Comparison of ENCODE assay signal across 10 cellular contexts in genomic region chr12:126191037-126191891, GRCh38.
A peak's percentile ranks its signal among the peaks of the same experiment; 100 is the strongest.
DNase-seq lines count a peak whose midpoint lies in the region; ATAC-seq and TF ChIP-seq lines count a peak whose summit lies in the region.
"Had no signal": no experiment of that assay in that cellular context is flagged by ENCODE, and none has a peak within 500 bp of the region (broad histone marks: within the 10 kb centered on the region; RNA-seq: fewer than 3 reads in every experiment).

No MANE protein-coding gene starts in this region.

- peak overlapping the region; percentile 73 for H3K4me3 Mint-ChIP-seq in stimulated activated memory B cell treated with anti-CD40 and anti-IgM and Interleukin-4, amounts not matched to agents 10 μg/mL and 1 μg/mL and 100 μg/mL, for 72 hours

- peaks cover 0 to 5% (median 0%) of the 10 kb centered on the region in 3 donors for H3K4me1 ChIP-seq in gastroesophageal sphincter

- H3K27ac Mint-ChIP-seq in stimulated activated memory B cell treated with anti-CD40 and anti-IgM and Interleukin-4, amounts not matched to agents 10 μg/mL and 1 μg/mL and 100 μg/mL, for 72 hours = peak overlapping the region; percentile 75

- H3K9me3 Mint-ChIP-seq in stimulated activated memory B cell treated with anti-CD40 and anti-IgM and Interleukin-4, amounts not matched to agents 10 μg/mL and 1 μg/mL and 100 μg/mL, for 72 hours = peaks cover 6% of the 10 kb centered on the region

- DNase-seq in NCI-H2196 (lab: John Stamatoyannopoulos, UW; ENCODE audit: unreplicated experiment) (peak; percentile 30), NCI-H2196 treated with DMSO at 0.1 percent for 48 hours (lab: John Stamatoyannopoulos, UW; ENCODE audit: unreplicated experiment) (no peak), astrocyte of the spinal cord (ENCODE audit: low read depth, low spot score) (peak; percentile 7), left kidney (ENCODE audit: low read depth, low spot score) (peak; percentile 50)
- DNase-seq: activated T-cell treated with anti-CD3 and anti-CD28 coated beads for 4 hours; stimulated activated CD8-positive, alpha-beta memory T cell treated with anti-CD3 and anti-CD28 coated beads, Interleukin-4, amount 100 ng/mL, for 48 hours had no signal

- H3K27ac ChIP-seq in gastroesophageal sphincter = no peak overlapping the region

- TF ChIP-seq CTCF in astrocyte of the spinal cord (IDR thresholded peaks at IDR 0.05; ENCODE audit: low read depth, low read length) (no peak), gastroesophageal sphincter (IDR thresholded peaks at IDR 0.05) (no peak)

- H3K36me3 ChIP-seq in gastroesophageal sphincter = no peaks in the 10 kb centered on the region

- WGBS in gastroesophageal sphincter (ENCODE audit: low coverage in 1 of 2), 2 donors = 15 to 30% methylated on average over 4 of the region's 61 CpGs

- TF ChIP-seq EP300 in gastroesophageal sphincter (IDR thresholded peaks at IDR 0.05) = no peak

- H3K4me1 Mint-ChIP-seq in stimulated activated memory B cell treated with anti-CD40 and anti-IgM and Interleukin-4, amounts not matched to agents 10 μg/mL and 1 μg/mL and 100 μg/mL, for 72 hours = peaks cover 22% of the 10 kb centered on the region

- peak overlapping the region; percentile 43 for H3K4me3 ChIP-seq in astrocyte of the spinal cord (ENCODE audit: low read depth, low read length)
- peak overlapping the region in 1 of 2 donors; percentile 26 for H3K4me3 ChIP-seq in gastroesophageal sphincter

- no peak for TF ChIP-seq POLR2A in gastroesophageal sphincter (IDR thresholded peaks at IDR 0.05)

- in situ Hi-C loops in astrocyte of the spinal cord (cut with HindIII; ENCODE audit: low sequenced_read_pairs) = no loop called here

- peaks cover 52% of the 10 kb centered on the region for H3K27me3 ChIP-seq in gastroesophageal sphincter

- H3K36me3 Mint-ChIP-seq in stimulated activated memory B cell treated with anti-CD40 and anti-IgM and Interleukin-4, amounts not matched to agents 10 μg/mL and 1 μg/mL and 100 μg/mL, for 72 hours = no peaks in the 10 kb centered on the region

- no peaks in the 10 kb centered on the region for H3K9me3 ChIP-seq in gastroesophageal sphincter

- H3K27me3 Mint-ChIP-seq in stimulated activated memory B cell treated with anti-CD40 and anti-IgM and Interleukin-4, amounts not matched to agents 10 μg/mL and 1 μg/mL and 100 μg/mL, for 72 hours = no peaks in the 10 kb centered on the region

- ATAC-seq in stimulated activated memory B cell treated with anti-CD40 and anti-IgM and Interleukin-4, amounts not matched to agents 10 μg/mL and 1 μg/mL and 100 μg/mL, for 72 hours = peak; percentile 49
- ATAC-seq in GM18511 (IDR thresholded peaks at IDR 0.05; ENCODE audit: unreplicated experiment) (no peak), gastroesophageal sphincter (no peak), HG02884 (IDR thresholded peaks at IDR 0.05; ENCODE audit: unreplicated experiment) (no peak)
